Comparison of ENCODE assay signal across 23 cellular contexts in genomic region chr20:62147125-62147524, GRCh38. TPM values are rescaled to one million over a fixed set of nuclear protein-coding genes. Genes with fewer than 3 reads are reported as not detected.
DNase-seq lines count a peak whose midpoint lies in the region; ATAC-seq, FAIRE-seq and TF ChIP-seq lines count a peak whose summit lies in the region.
"Had no signal": no experiment of that assay in that cellular context is flagged by ENCODE, and none has a peak within 500 bp of the region (broad histone marks: within the 10 kb centered on the region; RNA-seq: fewer than 3 reads in every experiment).

No MANE protein-coding gene starts in this region.

- H3K9ac ChIP-seq in DND-41 (ENCODE audit: low read depth, low read length) (no peak overlapping the region), K562 (ENCODE audit: insufficient read depth in 1 of 2, low read depth in 2 of 2, low read length in 2 of 2) (peak overlapping the region in 1 of 2 experiments; percentile 82; a peak in 2 of 4 replicates), liver (ENCODE audit: low read depth in 1 of 2, low read length in 2 of 2) (no peak overlapping the region), trophoblast cell (ENCODE audit: low read length) (no peak overlapping the region)
- H3K9ac ChIP-seq: GM23248, KMS-11 had no signal

- no TSS peak for BruUV-seq in K562 (replicated peaks; lab: Mats Ljungman, UMichigan)

- no peak for ATAC-seq in DND-41 (ENCODE audit: insufficient read depth, low read depth)
- ATAC-seq in K562: no peak
- no peak for ATAC-seq in HG03280 (IDR thresholded peaks at IDR 0.05; ENCODE audit: unreplicated experiment)
- ATAC-seq: A549 had no signal

- 88% methylated on average over 5 of the region's 6 CpGs for WGBS in K562 (ENCODE audit: insufficient coverage, low coverage, missing lambda C conversion rate)
- WGBS in liver: 86% methylated on average over 6 of the region's 6 CpGs
- WGBS in trophoblast cell (ENCODE audit: extremely low coverage, insufficient coverage, insufficient read length): no CpG with 5 or more reads among the region's 6 CpGs

- H4K12ac ChIP-seq in trophoblast cell (ENCODE audit: low read depth, low read length): no peak overlapping the region

- TF ChIP-seq CTCF in DND-41 (IDR thresholded peaks at IDR 0.05; ENCODE audit: borderline replicate concordance, extremely low read depth, low read length, poor library complexity, severe bottlenecking) (no peak), K562 (IDR thresholded peaks at IDR 0.05 in 2 of 3, conservative IDR thresholded peaks at IDR 0.05 in 1 of 3; ENCODE audit: insufficient read depth in 2 of 3, low read depth in 1 of 3, low read length in 3 of 3) (no peak), liver (IDR thresholded peaks at IDR 0.05; ENCODE audit: low read depth, low read length, missing input control) (no peak)

- CTCF ChIA-PET in K562 (lab: Yijun Ruan, JAX; ENCODE audit: low intra/inter-chr PET ratio): no interaction called here

- H4K20me1 ChIP-seq in DND-41 (ENCODE audit: insufficient read depth, low read length) (peaks cover 81% of the 10 kb centered on the region), K562 (replicated peaks; ENCODE audit: control insufficient read depth, insufficient read depth, low read length) (peaks cover 52% of the 10 kb centered on the region)

- TF ChIP-seq POLR2A in K562 (conservative IDR thresholded peaks at IDR 0.05): no peak

- TF ChIP-seq EP300 in K562 (IDR thresholded peaks at IDR 0.05; ENCODE audit: low read length): no peak

- no peak overlapping the region for H4K8ac ChIP-seq in trophoblast cell (ENCODE audit: low read depth, low read length)

- H3K9me3 ChIP-seq in DND-41 (ENCODE audit: insufficient read depth, low read length, severe bottlenecking) (no peaks in the 10 kb centered on the region), K562 (replicated peaks; ENCODE audit: control insufficient read depth, insufficient read depth, low read depth, low read length) (no peaks in the 10 kb centered on the region), liver (ENCODE audit: control insufficient read depth in 4 of 4, low read length in 3 of 4) (no peaks in the 10 kb centered on the region), trophoblast cell (ENCODE audit: insufficient read depth, low read depth, low read length) (peaks cover 4% of the 10 kb centered on the region)
- H3K9me3 ChIP-seq: A549, BE2C, Peyer's patch had no signal

- H3K4me2 ChIP-seq in DND-41 (ENCODE audit: insufficient read depth, low read length) (peak overlapping the region; percentile 17; the same call in 1 of the 2 replicates), K562 (ENCODE audit: insufficient read depth, low read length) (no peak overlapping the region), trophoblast cell (ENCODE audit: low read length) (no peak overlapping the region)
- H3K4me2 ChIP-seq: A549, KMS-11 had no signal

- POLR2A ChIA-PET in K562 (lab: Yijun Ruan, JAX): no interaction called here

- FAIRE-seq in K562 (lab: Jason Lieb, UNC): no peak
- FAIRE-seq: A549, G401.6, GM12892 had no signal

- H3K18ac ChIP-seq in trophoblast cell (ENCODE audit: low read length): no peak overlapping the region

- H3K4me3 ChIP-seq in DND-41 (ENCODE audit: low read depth in 1 of 2, low read length in 2 of 2) (no peak overlapping the region), K562 (no peak overlapping the region), liver (ENCODE audit: low read depth in 1 of 3, low read length in 3 of 3) (no peak overlapping the region), trophoblast cell (ENCODE audit: low read depth, low read length) (no peak overlapping the region)
- H3K4me3 ChIP-seq: A549, GM23248, Peyer's patch, SJSA1 had no signal

- no peaks in the 10 kb centered on the region for H3K27me3 ChIP-seq in DND-41 (ENCODE audit: insufficient read depth, low read length, poor library complexity)
- no peaks in the 10 kb centered on the region for H3K27me3 ChIP-seq in K562 (ENCODE audit: control insufficient read depth in 2 of 2, insufficient read depth in 2 of 2, low read length in 2 of 2)
- H3K27me3 ChIP-seq in liver (ENCODE audit: control insufficient read depth in 4 of 4, insufficient read depth in 4 of 4, low read length in 3 of 4): no peaks in the 10 kb centered on the region
- H3K27me3 ChIP-seq in trophoblast cell (ENCODE audit: insufficient read depth, low read length): no peaks in the 10 kb centered on the region
- H3K27me3 ChIP-seq: BE2C, Peyer's patch, SJSA1 had no signal

- no peak for DNase-seq in DND-41
- DNase-seq in K562 (ENCODE audit: extremely low read depth in 1 of 4, low spot score in 3 of 4): no peak
- DNase-seq in trophoblast cell: no peak
- no peak for DNase-seq in ecto neural progenitor cell (ENCODE audit: low spot score)
- DNase-seq in NCI-H2171 treated with DMSO at 0.1 percent for 48 hours (lab: John Stamatoyannopoulos, UW): no peak
- DNase-seq: BE2C; CD4-positive, CD25-positive, alpha-beta regulatory T cell; GM23248; HCEC 1CT; MV-4-11; NCI-H1105 treated with DMSO at 0.1 percent for 48 hours; NCI-H2029 treated with DMSO at 0.1 percent for 48 hours; NCI-H2171; NCI-H524 treated with DMSO at 0.1 percent for 48 hours; NCI-H82; Peyer's patch had no signal

- H3K23ac ChIP-seq in trophoblast cell (ENCODE audit: low read length): no peak overlapping the region

- H3K36me3 ChIP-seq in DND-41 (ENCODE audit: insufficient read depth, low read length) (peaks cover 23% of the 10 kb centered on the region), K562 (ENCODE audit: control insufficient read depth, insufficient read depth, low read length) (peaks cover 40% of the 10 kb centered on the region), liver (ENCODE audit: control insufficient read depth in 4 of 4, insufficient read depth in 3 of 4, low read depth in 1 of 4, low read length in 3 of 4) (no peaks in the 10 kb centered on the region), trophoblast cell (ENCODE audit: control insufficient read depth in 1 of 2, insufficient read depth in 2 of 2, low read length in 2 of 2) (peaks cover 10 to 12% of the 10 kb centered on the region in 2 experiments)
- H3K36me3 ChIP-seq: Peyer's patch had no signal

- H2BK12ac ChIP-seq in trophoblast cell (ENCODE audit: low read length): no peak overlapping the region

- H4K91ac ChIP-seq in trophoblast cell (ENCODE audit: low read depth, low read length): no peak overlapping the region

- no peak overlapping the region for H2BK5ac ChIP-seq in trophoblast cell (ENCODE audit: low read depth, low read length, poor library complexity)

- no peak for TF ChIP-seq RAD21 in K562 (CRISPR knock-in tag; conservative IDR thresholded peaks at IDR 0.05 in 1 of 2, IDR thresholded peaks at IDR 0.05 in 1 of 2)
- no peak for TF ChIP-seq RAD21 in liver (IDR thresholded peaks at IDR 0.05)

- no peak overlapping the region for H3K14ac ChIP-seq in trophoblast cell (ENCODE audit: low read length)

- peaks cover 95% of the 10 kb centered on the region for H3K79me2 ChIP-seq in DND-41 (ENCODE audit: insufficient read depth, low read length)
- H3K79me2 ChIP-seq in K562 (ENCODE audit: control insufficient read depth, insufficient read depth, low read length): peaks cover 92% of the 10 kb centered on the region
- peaks cover 41% of the 10 kb centered on the region for H3K79me2 ChIP-seq in trophoblast cell (ENCODE audit: control insufficient read depth, insufficient read depth, low read length, poor library complexity)

- in situ Hi-C loops in K562 (cut with MboI): no loop called here

- no peak overlapping the region for H2AK5ac ChIP-seq in trophoblast cell (ENCODE audit: low read length)

- H3K27ac ChIP-seq in DND-41 (ENCODE audit: low read length) (no peak overlapping the region), K562 (ENCODE audit: extremely low read depth, low read depth, low read length) (no peak overlapping the region), liver (ENCODE audit: low read depth in 1 of 2, low read length in 2 of 2) (peak overlapping the region; percentile 19 to 57), trophoblast cell (ENCODE audit: low read depth, low read length) (no peak overlapping the region)
- H3K27ac ChIP-seq: A549, GM23248, KMS-11, Peyer's patch, SJSA1 had no signal

- H3K4me1 ChIP-seq in DND-41 (ENCODE audit: insufficient read depth, low read length) (peaks cover 27% of the 10 kb centered on the region), K562 (replicated peaks in 1 of 2; ENCODE audit: control insufficient read depth in 2 of 2, insufficient read depth in 2 of 2, low read length in 2 of 2) (peaks cover 34 to 85% of the 10 kb centered on the region in 2 experiments; a peak in 4 of 5 replicates), liver (ENCODE audit: control insufficient read depth in 4 of 4, insufficient read depth in 4 of 4, low read length in 3 of 4) (peaks cover 20 to 67% (median 60%) of the 10 kb centered on the region in 4 donors), trophoblast cell (ENCODE audit: control insufficient read depth in 1 of 2, insufficient read depth in 2 of 2, low read length in 2 of 2) (peaks cover 9 to 20% of the 10 kb centered on the region in 2 experiments)

- peak overlapping the region; percentile 93 for H3K4ac ChIP-seq in trophoblast cell (ENCODE audit: low read depth, low read length)

- peaks cover 7% of the 10 kb centered on the region for H3K9me1 ChIP-seq in K562 (ENCODE audit: control insufficient read depth, insufficient read depth, low read length)

- no peak overlapping the region for H2BK120ac ChIP-seq in trophoblast cell (ENCODE audit: insufficient read depth, low read length, poor library complexity)

- H2AFZ ChIP-seq in DND-41 (ENCODE audit: low read depth, low read length) (no peak overlapping the region), K562 (ENCODE audit: low read depth, low read length) (no peak overlapping the region), trophoblast cell (ENCODE audit: insufficient read depth, low read length, poor library complexity) (no peak overlapping the region)
- H2AFZ ChIP-seq: GM23248 had no signal

- peaks cover 7% of the 10 kb centered on the region for H3K79me1 ChIP-seq in trophoblast cell (ENCODE audit: low read length)

- intact Hi-C loops in K562 (cut with micrococcal nuclease): loop anchor here (10.0 kb wide), 1 partner anchor 238 kb away; the partner anchor contains the start of gene RPS21

RNA-seq across cellular contexts. Expression of gene SS18L1, which starts 3.6 kb away (rescaled TPM):
- 73.1 and 90.7 TPM in 2 replicates for total RNA-seq in K562 (2011; cell fraction: chromatin; rRNA removed; ENCODE audit: low replicate concordance)
- 42.7 and 52.5 TPM in 2 replicates for total RNA-seq in K562 (2011; cell fraction: nucleolus; rRNA removed)
- total RNA-seq in K562 (2011; cell fraction: nucleoplasm; rRNA removed): 50.7 and 61.9 TPM in 2 replicates
- total RNA-seq in K562 (2014; rRNA removed) (17.5 and 22.4 TPM in 2 replicates), K562 (2014; rRNA removed; fragmentation: Illumina TruSeq; extraction: Trizol) (10.8 and 12.8 TPM in 2 replicates), K562 (2015; rRNA removed; fragmentation: Illumina TruSeq; extraction: Trizol) (15.1 and 15.2 TPM in 2 replicates), K562 (2021) (21.1 and 21.3 TPM in 2 replicates), liver (10 to 100 TPM; 17.3 to 24.3 TPM)
- polyA plus RNA-seq in K562 (2011; rRNA removed) (19.6 and 22.3 TPM in 2 replicates), K562 (2014; fragmentation: Illumina TruSeq; extraction: Trizol) (14.9 and 15.3 TPM in 2 replicates), K562 (2014; fragmentation: Nextera tagmentation; extraction: Ambion mirVana) (1 to 10 TPM; 2.7 to 3.0 TPM), K562 (2014; rRNA removed) (28.3 and 32.6 TPM in 2 replicates), liver (10 to 100 TPM in 1 of 2 donors, 1 to 10 TPM in 1; 6.1 to 16.1 TPM)
- 20.5 and 44.1 TPM in 2 replicates for polyA plus RNA-seq in K562 (2011; cell fraction: cytosol; rRNA removed)
- 37.1 and 62.5 TPM in 2 replicates for polyA plus RNA-seq in K562 (2011; cell fraction: nucleus; rRNA removed)
- polyA plus RNA-seq in K562 (2012): 15.5 and 18.1 TPM in 2 replicates
- polyA minus RNA-seq in K562 (2011; rRNA and poly(A)+ RNA removed): 7.9 and 11.9 TPM in 2 replicates
- 13.6 and 15.9 TPM in 2 replicates for polyA minus RNA-seq in K562 (2011; cell fraction: cytosol; rRNA and poly(A)+ RNA removed)
- polyA minus RNA-seq in K562 (2011; cell fraction: nucleus; rRNA and poly(A)+ RNA removed): 21.1 and 22.5 TPM in 2 replicates
- polyA plus RNA-seq in trophoblast cell (2013): 11.5 and 12.4 TPM in 2 replicates

RNA-seq across cellular contexts. Expression of gene PSMA7, which starts 3.9 kb away (rescaled TPM):
- total RNA-seq in K562 (2011; cell fraction: chromatin; rRNA removed; ENCODE audit: low replicate concordance): 103 and 137 TPM in 2 replicates
- 121 and 134 TPM in 2 replicates for total RNA-seq in K562 (2011; cell fraction: nucleolus; rRNA removed)
- total RNA-seq in K562 (2011; cell fraction: nucleoplasm; rRNA removed): 107 and 114 TPM in 2 replicates
- total RNA-seq in K562 (2014; rRNA removed) (490 and 510 TPM in 2 replicates), K562 (2014; rRNA removed; fragmentation: Illumina TruSeq; extraction: Trizol) (263 and 283 TPM in 2 replicates), K562 (2015; rRNA removed; fragmentation: Illumina TruSeq; extraction: Trizol) (289 and 308 TPM in 2 replicates), K562 (2021) (413 and 431 TPM in 2 replicates), liver (100 to 1,000 TPM; 109 to 181 TPM)
- polyA plus RNA-seq in K562 (2011; rRNA removed) (404 and 422 TPM in 2 replicates), K562 (2014; fragmentation: Illumina TruSeq; extraction: Trizol) (257 and 356 TPM in 2 replicates), K562 (2014; fragmentation: Nextera tagmentation; extraction: Ambion mirVana) (100 to 1,000 TPM; 303 to 393 TPM), K562 (2014; rRNA removed) (472 and 507 TPM in 2 replicates), liver (100 to 1,000 TPM; 212 to 342 TPM)
- 449 and 653 TPM in 2 replicates for polyA plus RNA-seq in K562 (2011; cell fraction: cytosol; rRNA removed)
- polyA plus RNA-seq in K562 (2011; cell fraction: nucleus; rRNA removed): 316 and 321 TPM in 2 replicates
- polyA plus RNA-seq in K562 (2012): 293 and 411 TPM in 2 replicates
- 166 and 211 TPM in 2 replicates for polyA minus RNA-seq in K562 (2011; rRNA and poly(A)+ RNA removed)
- polyA minus RNA-seq in K562 (2011; cell fraction: cytosol; rRNA and poly(A)+ RNA removed): 85.6 and 105 TPM in 2 replicates
- 46.9 and 66.2 TPM in 2 replicates for polyA minus RNA-seq in K562 (2011; cell fraction: nucleus; rRNA and poly(A)+ RNA removed)
- 323 and 344 TPM in 2 replicates for polyA plus RNA-seq in trophoblast cell (2013)

RNA-seq across cellular contexts. Expression of gene LSM14B, which starts 24.9 kb away (rescaled TPM):
- total RNA-seq in K562 (2011; cell fraction: chromatin; rRNA removed; ENCODE audit: low replicate concordance): 47.0 and 71.4 TPM in 2 replicates
- 35.4 and 42.2 TPM in 2 replicates for total RNA-seq in K562 (2011; cell fraction: nucleolus; rRNA removed)
- 57.3 and 73.7 TPM in 2 replicates for total RNA-seq in K562 (2011; cell fraction: nucleoplasm; rRNA removed)
- total RNA-seq in K562 (2014; rRNA removed): 20.2 and 24.8 TPM in 2 replicates
- 12.8 and 13.1 TPM in 2 replicates for total RNA-seq in K562 (2014; rRNA removed; fragmentation: Illumina TruSeq; extraction: Trizol)
- total RNA-seq in K562 (2015; rRNA removed; fragmentation: Illumina TruSeq; extraction: Trizol): 21.2 and 21.8 TPM in 2 replicates
- total RNA-seq in K562 (2021): 32.7 and 36.0 TPM in 2 replicates
- polyA plus RNA-seq in K562 (2011; rRNA removed): 22.6 and 25.8 TPM in 2 replicates
- 19.5 and 43.4 TPM in 2 replicates for polyA plus RNA-seq in K562 (2011; cell fraction: cytosol; rRNA removed)
- 40.4 and 59.2 TPM in 2 replicates for polyA plus RNA-seq in K562 (2011; cell fraction: nucleus; rRNA removed)
- polyA plus RNA-seq in K562 (2012): 25.9 and 36.4 TPM in 2 replicates
- 19.5 and 25.0 TPM in 2 replicates for polyA plus RNA-seq in K562 (2014; fragmentation: Illumina TruSeq; extraction: Trizol)
- under 1 TPM; 0.66 to 0.83 TPM for polyA plus RNA-seq in K562 (2014; fragmentation: Nextera tagmentation; extraction: Ambion mirVana)
- polyA plus RNA-seq in K562 (2014; rRNA removed): 26.5 and 27.8 TPM in 2 replicates
- 16.3 and 20.9 TPM in 2 replicates for polyA minus RNA-seq in K562 (2011; rRNA and poly(A)+ RNA removed)
- polyA minus RNA-seq in K562 (2011; cell fraction: cytosol; rRNA and poly(A)+ RNA removed): 13.7 and 20.2 TPM in 2 replicates
- polyA minus RNA-seq in K562 (2011; cell fraction: nucleus; rRNA and poly(A)+ RNA removed): 14.7 and 21.3 TPM in 2 replicates
- 10 to 100 TPM; 15.5 to 15.9 TPM for total RNA-seq in liver
- polyA plus RNA-seq in liver: 10 to 100 TPM in 1 of 2 donors, under 1 TPM in 1; 0.99 to 11.2 TPM
- polyA plus RNA-seq in trophoblast cell (2013): 38.6 and 39.1 TPM in 2 replicates

RNA-seq across cellular contexts. Expression of gene MTG2, which starts 35.7 kb away (rescaled TPM):
- total RNA-seq in K562 (2011; cell fraction: chromatin; rRNA removed; ENCODE audit: low replicate concordance): 78.3 and 113 TPM in 2 replicates
- total RNA-seq in K562 (2011; cell fraction: nucleolus; rRNA removed): 67.9 and 70.7 TPM in 2 replicates
- 77.2 and 104 TPM in 2 replicates for total RNA-seq in K562 (2011; cell fraction: nucleoplasm; rRNA removed)
- total RNA-seq in K562 (2014; rRNA removed) (44.6 and 63.8 TPM in 2 replicates), K562 (2014; rRNA removed; fragmentation: Illumina TruSeq; extraction: Trizol) (21.5 and 21.7 TPM in 2 replicates), K562 (2015; rRNA removed; fragmentation: Illumina TruSeq; extraction: Trizol) (39.6 and 44.5 TPM in 2 replicates), K562 (2021) (65.1 and 67.5 TPM in 2 replicates), liver (10 to 100 TPM; 13.0 to 26.8 TPM)
- polyA plus RNA-seq in K562 (2011; rRNA removed) (32.3 and 33.1 TPM in 2 replicates), K562 (2014; fragmentation: Illumina TruSeq; extraction: Trizol) (53.9 and 66.5 TPM in 2 replicates), K562 (2014; fragmentation: Nextera tagmentation; extraction: Ambion mirVana) (1 to 10 TPM; 8.7 to 9.3 TPM), K562 (2014; rRNA removed) (58.9 and 67.2 TPM in 2 replicates), liver (10 to 100 TPM; 22.0 to 28.0 TPM)
- polyA plus RNA-seq in K562 (2011; cell fraction: cytosol; rRNA removed): 43.6 and 66.7 TPM in 2 replicates
- 27.6 and 41.4 TPM in 2 replicates for polyA plus RNA-seq in K562 (2011; cell fraction: nucleus; rRNA removed)
- polyA plus RNA-seq in K562 (2012): 35.8 and 52.8 TPM in 2 replicates
- 20.0 and 26.4 TPM in 2 replicates for polyA minus RNA-seq in K562 (2011; rRNA and poly(A)+ RNA removed)
- polyA minus RNA-seq in K562 (2011; cell fraction: cytosol; rRNA and poly(A)+ RNA removed): 21.5 and 30.5 TPM in 2 replicates
- polyA minus RNA-seq in K562 (2011; cell fraction: nucleus; rRNA and poly(A)+ RNA removed): 14.5 and 18.4 TPM in 2 replicates
- 25.9 and 27.2 TPM in 2 replicates for polyA plus RNA-seq in trophoblast cell (2013)

Comparison
In these comparisons a context has a peak if more than half of its experiments do, and no peak if none do; other contexts are left out.
1. H3K27ac ChIP-seq: peak in liver (2 of 2); none in DND-41 (single experiment), K562 (single experiment) and trophoblast cell (single experiment).